ENCODE assay signal across 1 cellular context in the genomic region with DNA sequence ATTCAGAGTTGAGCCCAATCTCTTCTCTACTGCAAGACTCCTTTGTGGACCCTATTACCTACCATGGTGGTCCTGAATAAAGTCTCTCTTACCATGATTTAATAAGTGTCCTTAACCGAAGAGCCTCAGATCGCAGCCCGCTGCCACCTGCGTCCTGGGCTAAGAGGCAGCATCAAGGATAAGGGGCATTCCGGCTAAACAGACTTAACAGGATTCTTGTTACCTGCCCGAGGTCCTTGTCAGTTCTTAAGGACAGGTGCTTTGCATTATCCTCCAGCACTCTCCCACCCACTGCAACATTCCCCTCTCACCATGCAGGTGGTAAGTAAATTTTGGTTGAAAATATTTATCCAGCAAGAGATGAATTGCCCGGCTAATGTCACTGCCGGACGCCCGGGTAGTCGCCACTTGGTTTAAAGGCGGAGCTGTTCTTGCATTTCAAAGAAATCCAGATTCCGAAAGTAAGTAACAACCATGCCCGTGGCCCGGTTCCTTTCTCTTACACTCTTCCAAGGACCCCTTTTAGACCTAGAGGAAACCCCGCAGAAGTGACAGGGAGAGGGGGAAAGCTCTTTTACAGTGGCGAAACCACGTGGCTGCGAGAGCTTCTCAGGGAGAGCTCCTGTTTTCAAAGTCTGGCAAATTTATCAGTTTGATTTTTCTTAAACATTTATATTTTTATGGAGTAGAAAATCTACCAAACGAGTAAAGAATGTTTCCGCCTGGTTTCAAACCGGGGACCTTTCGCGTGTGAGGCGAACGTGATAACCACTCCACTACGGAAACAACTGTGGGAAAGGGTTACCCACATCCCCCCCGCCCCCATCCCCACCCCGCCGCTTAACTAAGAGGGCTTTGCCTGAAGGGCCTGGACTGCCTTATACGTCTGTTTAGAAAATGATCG.
TF ChIP-seq lines count a peak whose summit lies in the region.

No MANE protein-coding gene starts in this region.

TF ChIP-seq in K562, 482 proteins besides CTCF, POLR2A, EP300 and RAD21 (continued from another document and continues in another):
- TF ChIP-seq RCOR1 (IDR thresholded peaks at IDR 0.05; ENCODE audit: borderline replicate concordance in 1 of 2, low read depth in 2 of 2, low read length in 2 of 2) (0 out of 4 replicates have a peak, but pooled peaks of 1 of the 2 experiments have one; percentile 40), DMBX1 (CRISPR knock-in tag; IDR thresholded peaks at IDR 0.05; ENCODE audit: borderline replicate concordance) (no peak), KAT7 (CRISPR knock-in tag; IDR thresholded peaks at IDR 0.05; ENCODE audit: borderline replicate concordance) (no peak), ZBTB7A (IDR thresholded peaks at IDR 0.05; ENCODE audit: borderline replicate concordance, control insufficient read depth, low read depth, low read length) (peak; percentile 78; the same call in 1 of the 2 replicates), DIDO1 (tag; IDR thresholded peaks at IDR 0.05; ENCODE audit: low read depth) (no peak), ZNF75A (CRISPR knock-in tag; IDR thresholded peaks at IDR 0.05) (peak; percentile 74), ADNP (tag; IDR thresholded peaks at IDR 0.05) (peak; percentile 95), FOXP1 (CRISPR knock-in tag; IDR thresholded peaks at IDR 0.05) (no peak), ZNF668 (CRISPR knock-in tag; IDR thresholded peaks at IDR 0.05) (no peak), ARID1B (IDR thresholded peaks at IDR 0.05) (no peak), RAD51 (IDR thresholded peaks at IDR 0.05; ENCODE audit: borderline replicate concordance, low read depth) (0 out of 2 replicates have a peak, but pooled peaks have one; percentile 35), TEAD4 (IDR thresholded peaks at IDR 0.05; ENCODE audit: low read length) (peak; percentile 10; the same call in 1 of the 2 replicates), TEAD4 (CRISPR knock-in tag; IDR thresholded peaks at IDR 0.05; ENCODE audit: borderline replicate concordance) (no peak), POLR2H (tag; IDR thresholded peaks at IDR 0.05; ENCODE audit: low read depth) (peak; percentile 81; the same call in 1 of the 2 replicates), L3MBTL2 (IDR thresholded peaks at IDR 0.05) (peak; percentile 79), ZFP1 (CRISPR knock-in tag; IDR thresholded peaks at IDR 0.05) (no peak), SMARCC2 (IDR thresholded peaks at IDR 0.05; ENCODE audit: low read depth) (0 out of 2 replicates have a peak, but pooled peaks have one; percentile 21)
- TF ChIP-seq, protein P1, sequence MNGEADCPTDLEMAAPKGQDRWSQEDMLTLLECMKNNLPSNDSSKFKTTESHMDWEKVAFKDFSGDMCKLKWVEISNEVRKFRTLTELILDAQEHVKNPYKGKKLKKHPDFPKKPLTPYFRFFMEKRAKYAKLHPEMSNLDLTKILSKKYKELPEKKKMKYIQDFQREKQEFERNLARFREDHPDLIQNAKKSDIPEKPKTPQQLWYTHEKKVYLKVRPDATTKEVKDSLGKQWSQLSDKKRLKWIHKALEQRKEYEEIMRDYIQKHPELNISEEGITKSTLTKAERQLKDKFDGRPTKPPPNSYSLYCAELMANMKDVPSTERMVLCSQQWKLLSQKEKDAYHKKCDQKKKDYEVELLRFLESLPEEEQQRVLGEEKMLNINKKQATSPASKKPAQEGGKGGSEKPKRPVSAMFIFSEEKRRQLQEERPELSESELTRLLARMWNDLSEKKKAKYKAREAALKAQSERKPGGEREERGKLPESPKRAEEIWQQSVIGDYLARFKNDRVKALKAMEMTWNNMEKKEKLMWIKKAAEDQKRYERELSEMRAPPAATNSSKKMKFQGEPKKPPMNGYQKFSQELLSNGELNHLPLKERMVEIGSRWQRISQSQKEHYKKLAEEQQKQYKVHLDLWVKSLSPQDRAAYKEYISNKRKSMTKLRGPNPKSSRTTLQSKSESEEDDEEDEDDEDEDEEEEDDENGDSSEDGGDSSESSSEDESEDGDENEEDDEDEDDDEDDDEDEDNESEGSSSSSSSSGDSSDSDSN (IDR thresholded peaks at IDR 0.05; ENCODE audit: borderline replicate concordance in 1 of 2, low read depth in 2 of 2, low read length in 2 of 2) = 0 out of 4 replicates have a peak, but pooled peaks of 1 of the 2 experiments have one; percentile 27
- TF ChIP-seq, protein P2, sequence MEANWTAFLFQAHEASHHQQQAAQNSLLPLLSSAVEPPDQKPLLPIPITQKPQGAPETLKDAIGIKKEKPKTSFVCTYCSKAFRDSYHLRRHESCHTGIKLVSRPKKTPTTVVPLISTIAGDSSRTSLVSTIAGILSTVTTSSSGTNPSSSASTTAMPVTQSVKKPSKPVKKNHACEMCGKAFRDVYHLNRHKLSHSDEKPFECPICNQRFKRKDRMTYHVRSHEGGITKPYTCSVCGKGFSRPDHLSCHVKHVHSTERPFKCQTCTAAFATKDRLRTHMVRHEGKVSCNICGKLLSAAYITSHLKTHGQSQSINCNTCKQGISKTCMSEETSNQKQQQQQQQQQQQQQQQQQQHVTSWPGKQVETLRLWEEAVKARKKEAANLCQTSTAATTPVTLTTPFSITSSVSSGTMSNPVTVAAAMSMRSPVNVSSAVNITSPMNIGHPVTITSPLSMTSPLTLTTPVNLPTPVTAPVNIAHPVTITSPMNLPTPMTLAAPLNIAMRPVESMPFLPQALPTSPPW (CRISPR knock-in tag; IDR thresholded peaks at IDR 0.05) = peak; percentile 97
- TF ChIP-seq, protein P3, sequence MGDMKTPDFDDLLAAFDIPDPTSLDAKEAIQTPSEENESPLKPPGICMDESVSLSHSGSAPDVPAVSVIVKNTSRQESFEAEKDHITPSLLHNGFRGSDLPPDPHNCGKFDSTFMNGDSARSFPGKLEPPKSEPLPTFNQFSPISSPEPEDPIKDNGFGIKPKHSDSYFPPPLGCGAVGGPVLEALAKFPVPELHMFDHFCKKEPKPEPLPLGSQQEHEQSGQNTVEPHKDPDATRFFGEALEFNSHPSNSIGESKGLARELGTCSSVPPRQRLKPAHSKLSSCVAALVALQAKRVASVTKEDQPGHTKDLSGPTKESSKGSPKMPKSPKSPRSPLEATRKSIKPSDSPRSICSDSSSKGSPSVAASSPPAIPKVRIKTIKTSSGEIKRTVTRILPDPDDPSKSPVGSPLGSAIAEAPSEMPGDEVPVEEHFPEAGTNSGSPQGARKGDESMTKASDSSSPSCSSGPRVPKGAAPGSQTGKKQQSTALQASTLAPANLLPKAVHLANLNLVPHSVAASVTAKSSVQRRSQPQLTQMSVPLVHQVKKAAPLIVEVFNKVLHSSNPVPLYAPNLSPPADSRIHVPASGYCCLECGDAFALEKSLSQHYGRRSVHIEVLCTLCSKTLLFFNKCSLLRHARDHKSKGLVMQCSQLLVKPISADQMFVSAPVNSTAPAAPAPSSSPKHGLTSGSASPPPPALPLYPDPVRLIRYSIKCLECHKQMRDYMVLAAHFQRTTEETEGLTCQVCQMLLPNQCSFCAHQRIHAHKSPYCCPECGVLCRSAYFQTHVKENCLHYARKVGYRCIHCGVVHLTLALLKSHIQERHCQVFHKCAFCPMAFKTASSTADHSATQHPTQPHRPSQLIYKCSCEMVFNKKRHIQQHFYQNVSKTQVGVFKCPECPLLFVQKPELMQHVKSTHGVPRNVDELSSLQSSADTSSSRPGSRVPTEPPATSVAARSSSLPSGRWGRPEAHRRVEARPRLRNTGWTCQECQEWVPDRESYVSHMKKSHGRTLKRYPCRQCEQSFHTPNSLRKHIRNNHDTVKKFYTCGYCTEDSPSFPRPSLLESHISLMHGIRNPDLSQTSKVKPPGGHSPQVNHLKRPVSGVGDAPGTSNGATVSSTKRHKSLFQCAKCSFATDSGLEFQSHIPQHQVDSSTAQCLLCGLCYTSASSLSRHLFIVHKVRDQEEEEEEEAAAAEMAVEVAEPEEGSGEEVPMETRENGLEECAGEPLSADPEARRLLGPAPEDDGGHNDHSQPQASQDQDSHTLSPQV (IDR thresholded peaks at IDR 0.05) = peak; percentile 69
- TF ChIP-seq, protein P4, sequence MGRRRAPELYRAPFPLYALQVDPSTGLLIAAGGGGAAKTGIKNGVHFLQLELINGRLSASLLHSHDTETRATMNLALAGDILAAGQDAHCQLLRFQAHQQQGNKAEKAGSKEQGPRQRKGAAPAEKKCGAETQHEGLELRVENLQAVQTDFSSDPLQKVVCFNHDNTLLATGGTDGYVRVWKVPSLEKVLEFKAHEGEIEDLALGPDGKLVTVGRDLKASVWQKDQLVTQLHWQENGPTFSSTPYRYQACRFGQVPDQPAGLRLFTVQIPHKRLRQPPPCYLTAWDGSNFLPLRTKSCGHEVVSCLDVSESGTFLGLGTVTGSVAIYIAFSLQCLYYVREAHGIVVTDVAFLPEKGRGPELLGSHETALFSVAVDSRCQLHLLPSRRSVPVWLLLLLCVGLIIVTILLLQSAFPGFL (CRISPR knock-in tag; IDR thresholded peaks at IDR 0.05) = no peak
- TF ChIP-seq, protein P5, sequence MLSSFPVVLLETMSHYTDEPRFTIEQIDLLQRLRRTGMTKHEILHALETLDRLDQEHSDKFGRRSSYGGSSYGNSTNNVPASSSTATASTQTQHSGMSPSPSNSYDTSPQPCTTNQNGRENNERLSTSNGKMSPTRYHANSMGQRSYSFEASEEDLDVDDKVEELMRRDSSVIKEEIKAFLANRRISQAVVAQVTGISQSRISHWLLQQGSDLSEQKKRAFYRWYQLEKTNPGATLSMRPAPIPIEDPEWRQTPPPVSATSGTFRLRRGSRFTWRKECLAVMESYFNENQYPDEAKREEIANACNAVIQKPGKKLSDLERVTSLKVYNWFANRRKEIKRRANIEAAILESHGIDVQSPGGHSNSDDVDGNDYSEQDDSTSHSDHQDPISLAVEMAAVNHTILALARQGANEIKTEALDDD (IDR thresholded peaks at IDR 0.05) = peak; percentile 13; the same call in 1 of the 2 replicates
- TF ChIP-seq, protein P6, sequence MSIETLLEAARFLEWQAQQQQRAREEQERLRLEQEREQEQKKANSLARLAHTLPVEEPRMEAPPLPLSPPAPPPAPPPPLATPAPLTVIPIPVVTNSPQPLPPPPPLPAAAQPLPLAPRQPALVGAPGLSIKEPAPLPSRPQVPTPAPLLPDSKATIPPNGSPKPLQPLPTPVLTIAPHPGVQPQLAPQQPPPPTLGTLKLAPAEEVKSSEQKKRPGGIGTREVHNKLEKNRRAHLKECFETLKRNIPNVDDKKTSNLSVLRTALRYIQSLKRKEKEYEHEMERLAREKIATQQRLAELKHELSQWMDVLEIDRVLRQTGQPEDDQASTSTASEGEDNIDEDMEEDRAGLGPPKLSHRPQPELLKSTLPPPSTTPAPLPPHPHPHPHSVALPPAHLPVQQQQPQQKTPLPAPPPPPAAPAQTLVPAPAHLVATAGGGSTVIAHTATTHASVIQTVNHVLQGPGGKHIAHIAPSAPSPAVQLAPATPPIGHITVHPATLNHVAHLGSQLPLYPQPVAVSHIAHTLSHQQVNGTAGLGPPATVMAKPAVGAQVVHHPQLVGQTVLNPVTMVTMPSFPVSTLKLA (conservative IDR thresholded peaks at IDR 0.05) = peak; percentile 61 to 65
- TF ChIP-seq, protein P7, sequence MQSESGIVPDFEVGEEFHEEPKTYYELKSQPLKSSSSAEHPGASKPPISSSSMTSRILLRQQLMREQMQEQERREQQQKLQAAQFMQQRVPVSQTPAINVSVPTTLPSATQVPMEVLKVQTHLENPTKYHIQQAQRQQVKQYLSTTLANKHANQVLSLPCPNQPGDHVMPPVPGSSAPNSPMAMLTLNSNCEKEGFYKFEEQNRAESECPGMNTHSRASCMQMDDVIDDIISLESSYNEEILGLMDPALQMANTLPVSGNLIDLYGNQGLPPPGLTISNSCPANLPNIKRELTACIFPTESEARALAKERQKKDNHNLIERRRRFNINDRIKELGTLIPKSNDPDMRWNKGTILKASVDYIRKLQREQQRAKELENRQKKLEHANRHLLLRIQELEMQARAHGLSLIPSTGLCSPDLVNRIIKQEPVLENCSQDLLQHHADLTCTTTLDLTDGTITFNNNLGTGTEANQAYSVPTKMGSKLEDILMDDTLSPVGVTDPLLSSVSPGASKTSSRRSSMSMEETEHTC (IDR thresholded peaks at IDR 0.05) = no peak
- TF ChIP-seq, protein P8, sequence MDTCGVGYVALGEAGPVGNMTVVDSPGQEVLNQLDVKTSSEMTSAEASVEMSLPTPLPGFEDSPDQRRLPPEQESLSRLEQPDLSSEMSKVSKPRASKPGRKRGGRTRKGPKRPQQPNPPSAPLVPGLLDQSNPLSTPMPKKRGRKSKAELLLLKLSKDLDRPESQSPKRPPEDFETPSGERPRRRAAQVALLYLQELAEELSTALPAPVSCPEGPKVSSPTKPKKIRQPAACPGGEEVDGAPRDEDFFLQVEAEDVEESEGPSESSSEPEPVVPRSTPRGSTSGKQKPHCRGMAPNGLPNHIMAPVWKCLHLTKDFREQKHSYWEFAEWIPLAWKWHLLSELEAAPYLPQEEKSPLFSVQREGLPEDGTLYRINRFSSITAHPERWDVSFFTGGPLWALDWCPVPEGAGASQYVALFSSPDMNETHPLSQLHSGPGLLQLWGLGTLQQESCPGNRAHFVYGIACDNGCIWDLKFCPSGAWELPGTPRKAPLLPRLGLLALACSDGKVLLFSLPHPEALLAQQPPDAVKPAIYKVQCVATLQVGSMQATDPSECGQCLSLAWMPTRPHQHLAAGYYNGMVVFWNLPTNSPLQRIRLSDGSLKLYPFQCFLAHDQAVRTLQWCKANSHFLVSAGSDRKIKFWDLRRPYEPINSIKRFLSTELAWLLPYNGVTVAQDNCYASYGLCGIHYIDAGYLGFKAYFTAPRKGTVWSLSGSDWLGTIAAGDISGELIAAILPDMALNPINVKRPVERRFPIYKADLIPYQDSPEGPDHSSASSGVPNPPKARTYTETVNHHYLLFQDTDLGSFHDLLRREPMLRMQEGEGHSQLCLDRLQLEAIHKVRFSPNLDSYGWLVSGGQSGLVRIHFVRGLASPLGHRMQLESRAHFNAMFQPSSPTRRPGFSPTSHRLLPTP (IDR thresholded peaks at IDR 0.05; ENCODE audit: borderline replicate concordance, extremely low read depth, insufficient read length) = peak; percentile 93
- TF ChIP-seq, protein P9, sequence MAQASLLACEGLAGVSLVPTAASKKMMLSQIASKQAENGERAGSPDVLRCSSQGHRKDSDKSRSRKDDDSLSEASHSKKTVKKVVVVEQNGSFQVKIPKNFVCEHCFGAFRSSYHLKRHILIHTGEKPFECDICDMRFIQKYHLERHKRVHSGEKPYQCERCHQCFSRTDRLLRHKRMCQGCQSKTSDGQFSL (CRISPR knock-in tag; IDR thresholded peaks at IDR 0.05) = no peak
- TF ChIP-seq, protein P9 (tag; IDR thresholded peaks at IDR 0.05) = peak in 1 of 2 experiments; percentile 48; a peak in 1 of 4 replicates
